In the genomic region with DNA sequence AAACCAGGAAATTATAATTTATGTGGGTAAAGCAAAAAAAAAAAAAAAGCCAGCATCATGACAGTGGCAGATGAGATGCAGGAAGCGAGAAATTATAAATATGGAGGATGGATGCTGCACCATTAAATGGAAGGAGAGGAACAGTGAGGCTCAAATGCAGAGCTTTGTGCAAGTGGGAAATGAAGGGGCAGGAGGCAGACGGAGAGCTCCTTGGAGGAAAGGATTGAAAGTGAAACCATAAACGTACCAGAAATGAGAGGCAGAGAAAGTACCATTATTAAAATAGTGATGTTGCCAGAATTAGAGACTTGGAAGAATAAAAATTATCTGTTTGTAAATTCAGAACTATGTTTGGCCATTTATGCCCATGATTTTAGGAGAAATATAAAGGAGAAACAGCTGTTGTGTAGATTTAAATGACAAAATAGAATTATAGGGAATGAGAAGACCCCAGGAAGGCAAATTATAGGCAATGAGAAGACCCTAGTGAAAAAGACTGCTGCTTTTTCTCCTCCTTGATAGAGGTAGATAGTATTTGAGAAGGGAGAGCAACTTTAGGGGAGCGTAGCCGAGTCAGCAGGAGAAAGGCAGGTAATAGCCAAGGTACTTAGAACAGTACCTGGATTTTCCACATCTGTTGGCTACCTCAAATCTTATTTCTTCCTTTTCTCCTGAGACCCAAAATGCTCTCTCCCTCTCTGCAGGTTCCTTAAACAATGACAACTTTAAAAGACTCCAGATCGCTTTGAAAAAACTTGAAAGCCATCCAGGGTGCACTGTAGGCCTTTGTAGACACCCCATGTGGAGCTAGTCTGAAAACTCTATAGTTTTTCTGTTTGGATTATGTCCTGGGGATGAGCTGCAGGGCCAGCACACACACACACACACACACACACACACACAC, we compare ENCODE assay signal across 2 cellular contexts.
TF ChIP-seq lines count a peak whose summit lies in the region.

No MANE protein-coding gene starts in this region.

TF ChIP-seq in SK-N-SH treated with all-trans-retinoic acid at 6 μM for 48 hours, 23 proteins besides CTCF, POLR2A, EP300 and RAD21 (continued from another document):
- no peak for TF ChIP-seq RARB (CRISPR knock-in tag; IDR thresholded peaks at IDR 0.05)

TF ChIP-seq in SK-N-SH, 30 proteins besides CTCF, POLR2A, EP300 and RAD21 (continued from another document):
- TF ChIP-seq, protein P1, sequence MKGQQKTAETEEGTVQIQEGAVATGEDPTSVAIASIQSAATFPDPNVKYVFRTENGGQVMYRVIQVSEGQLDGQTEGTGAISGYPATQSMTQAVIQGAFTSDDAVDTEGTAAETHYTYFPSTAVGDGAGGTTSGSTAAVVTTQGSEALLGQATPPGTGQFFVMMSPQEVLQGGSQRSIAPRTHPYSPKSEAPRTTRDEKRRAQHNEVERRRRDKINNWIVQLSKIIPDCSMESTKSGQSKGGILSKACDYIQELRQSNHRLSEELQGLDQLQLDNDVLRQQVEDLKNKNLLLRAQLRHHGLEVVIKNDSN (IDR thresholded peaks at IDR 0.05; ENCODE audit: borderline replicate concordance, low read depth) = no peak
- TF ChIP-seq NRF1 (IDR thresholded peaks at IDR 0.05; ENCODE audit: low read depth, low read length) (no peak), REST (IDR thresholded peaks at IDR 0.05; ENCODE audit: low read depth, low read length) (no peak), NFIC (IDR thresholded peaks at IDR 0.05; ENCODE audit: borderline replicate concordance) (no peak), CHD2 (IDR thresholded peaks at IDR 0.05; ENCODE audit: low read length, partially characterized antibody) (no peak), TCF12 (IDR thresholded peaks at IDR 0.05) (no peak), FOSL2 (IDR thresholded peaks at IDR 0.05; ENCODE audit: borderline replicate concordance, low read depth) (no peak), TEAD4 (IDR thresholded peaks at IDR 0.05; ENCODE audit: borderline replicate concordance, insufficient read depth) (no peak), POLR2AphosphoS5 (IDR thresholded peaks at IDR 0.05; ENCODE audit: low read depth, low read length) (no peak)
- TF ChIP-seq, protein P2, sequence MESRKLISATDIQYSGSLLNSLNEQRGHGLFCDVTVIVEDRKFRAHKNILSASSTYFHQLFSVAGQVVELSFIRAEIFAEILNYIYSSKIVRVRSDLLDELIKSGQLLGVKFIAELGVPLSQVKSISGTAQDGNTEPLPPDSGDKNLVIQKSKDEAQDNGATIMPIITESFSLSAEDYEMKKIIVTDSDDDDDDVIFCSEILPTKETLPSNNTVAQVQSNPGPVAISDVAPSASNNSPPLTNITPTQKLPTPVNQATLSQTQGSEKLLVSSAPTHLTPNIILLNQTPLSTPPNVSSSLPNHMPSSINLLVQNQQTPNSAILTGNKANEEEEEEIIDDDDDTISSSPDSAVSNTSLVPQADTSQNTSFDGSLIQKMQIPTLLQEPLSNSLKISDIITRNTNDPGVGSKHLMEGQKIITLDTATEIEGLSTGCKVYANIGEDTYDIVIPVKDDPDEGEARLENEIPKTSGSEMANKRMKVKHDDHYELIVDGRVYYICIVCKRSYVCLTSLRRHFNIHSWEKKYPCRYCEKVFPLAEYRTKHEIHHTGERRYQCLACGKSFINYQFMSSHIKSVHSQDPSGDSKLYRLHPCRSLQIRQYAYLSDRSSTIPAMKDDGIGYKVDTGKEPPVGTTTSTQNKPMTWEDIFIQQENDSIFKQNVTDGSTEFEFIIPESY (IDR thresholded peaks at IDR 0.05; ENCODE audit: borderline replicate concordance, low read depth) = no peak
